8 cellular contexts compared by ENCODE assay signal in the genomic region with DNA sequence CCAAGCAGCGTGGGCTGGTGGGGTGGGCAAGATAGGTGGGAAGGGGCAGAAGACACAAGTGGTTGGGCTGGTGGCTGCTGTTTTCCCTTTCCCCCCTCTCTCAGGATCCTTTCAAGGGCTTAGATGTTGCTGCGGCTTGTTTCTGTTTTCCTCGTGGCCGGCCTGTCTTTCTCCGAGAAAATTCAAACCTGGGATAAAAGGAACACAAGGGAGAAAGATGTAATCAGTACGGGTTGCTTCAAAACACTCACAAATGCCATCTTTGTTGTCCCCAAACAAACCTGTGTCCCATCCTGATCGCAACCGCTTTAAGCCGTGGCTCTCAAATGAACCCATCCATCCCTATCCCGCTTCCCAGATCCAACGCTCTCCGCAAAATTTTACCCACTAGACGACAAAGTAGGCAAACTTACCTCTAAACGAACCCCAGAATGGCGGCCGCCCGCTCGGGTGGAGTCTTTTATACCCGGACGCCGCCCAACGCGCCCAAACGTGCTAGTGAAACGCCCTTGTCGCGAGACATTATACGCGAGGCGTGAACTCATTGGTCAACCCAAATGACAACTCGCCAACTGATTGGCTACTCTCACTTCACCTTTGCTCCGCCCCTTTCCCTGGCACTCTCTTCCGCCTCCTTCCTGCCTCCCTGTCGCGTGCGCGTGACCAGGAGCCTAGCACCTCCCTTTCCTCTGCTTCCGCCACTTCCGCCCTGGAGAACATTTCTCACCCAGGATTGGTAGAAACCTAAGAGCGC. TPM values are rescaled to one million over a fixed set of nuclear protein-coding genes. Genes with fewer than 3 reads are reported as not detected.
DNase-seq lines count a peak whose midpoint lies in the region; ATAC-seq and TF ChIP-seq lines count a peak whose summit lies in the region.

PPP1R10 (minus strand) TSS at position 433 of the 754 bp plus-strand sequence. CDS start 7,299 bp downstream, outside the sequence.

- peaks cover 43% of the 10 kb centered on the region for H3K4me1 ChIP-seq in CD8-positive, alpha-beta T cell (ENCODE audit: insufficient read depth, low read length)
- peaks cover 18% of the 10 kb centered on the region for H3K4me1 ChIP-seq in ectodermal cell (ENCODE audit: control insufficient read depth, insufficient read depth, low read length)
- H3K4me1 ChIP-seq in lower lobe of right lung, result peaks cover 37% of the 10 kb centered on the region

- H3K9me3 Mint-ChIP-seq in CD8-positive, alpha-beta T cell, result no peaks in the 10 kb centered on the region

- peak within 1 kb of the TSS; percentile 96 for H3K4me3 ChIP-seq in CD8-positive, alpha-beta T cell (ENCODE audit: low read depth, low read length)
- peak within 1 kb of the TSS; percentile 91 for H3K4me3 ChIP-seq in ectodermal cell (ENCODE audit: insufficient read depth, low read depth, low read length)
- H3K4me3 ChIP-seq in lower lobe of right lung, result peak within 1 kb of the TSS; percentile 83

- peak within 1 kb of the TSS; percentile 100 for H3K4me3 Mint-ChIP-seq in CD8-positive, alpha-beta T cell

- H3K9me3 ChIP-seq in CD8-positive, alpha-beta T cell (ENCODE audit: low read length), result no peaks in the 10 kb centered on the region
- H3K9me3 ChIP-seq in ectodermal cell (ENCODE audit: control insufficient read depth, low read length) (no peaks in the 10 kb centered on the region), lower lobe of right lung (no peaks in the 10 kb centered on the region)

- H3K27ac Mint-ChIP-seq in CD8-positive, alpha-beta T cell, result peak within 1 kb of the TSS; percentile 100

- peaks cover 45% of the 10 kb centered on the region for H3K4me1 Mint-ChIP-seq in CD8-positive, alpha-beta T cell (ENCODE audit: low read depth)

- no peaks in the 10 kb centered on the region for H3K27me3 Mint-ChIP-seq in CD8-positive, alpha-beta T cell (ENCODE audit: low read depth)

- no peak for TF ChIP-seq CTCF in CD8-positive, alpha-beta T cell (IDR thresholded peaks at IDR 0.05)
- no peak for TF ChIP-seq CTCF in lower lobe of right lung (IDR thresholded peaks at IDR 0.05)

- peak; percentile 95 to 100 (median 96) for DNase-seq in CD8-positive, alpha-beta T cell
- peak; percentile 100 for DNase-seq in HS-27A (ENCODE audit: low read depth)
- peak; percentile 93 for DNase-seq in NK-92 (lab: John Stamatoyannopoulos, UW; ENCODE audit: unreplicated experiment)
- peak; percentile 91 to 98 for DNase-seq in activated CD8-positive, alpha-beta memory T cell treated with anti-CD3 and anti-CD28 coated beads for 1 hour (ENCODE audit: extremely low read depth in 1 of 2, low read depth in 1 of 2)
- peak; percentile 98 for DNase-seq in lower lobe of right lung
- peak; percentile 95 to 99 (median 96) for DNase-seq in stimulated activated CD4-positive, alpha-beta T cell treated with anti-CD3 and anti-CD28 coated beads, TNF-alpha, amount 100 ng/mL, for 24 hours (ENCODE audit: low read depth in 3 of 3)

- H3K27me3 ChIP-seq in CD8-positive, alpha-beta T cell (ENCODE audit: insufficient read depth, low read length), result no peaks in the 10 kb centered on the region
- no peaks in the 10 kb centered on the region for H3K27me3 ChIP-seq in ectodermal cell (ENCODE audit: control insufficient read depth, insufficient read depth, low read length, poor library complexity, severe bottlenecking)
- H3K27me3 ChIP-seq in lower lobe of right lung (ENCODE audit: low read depth), result no peaks in the 10 kb centered on the region

- POLR2A ChIA-PET in CD8-positive, alpha-beta T cell (lab: Charles Lee), result interaction anchor here (0.7 to 3.3 kb wide), 26 partner anchors 12 to 1036 kb away, joined by 3 to 37 read pairs (median 6); partner anchors contain the start of genes ABCF1, ATAT1, BAG6 and C6orf136

- peak; percentile 76 for ATAC-seq in CD8-positive, alpha-beta T cell
- ATAC-seq in GM19467 (IDR thresholded peaks at IDR 0.05; ENCODE audit: unreplicated experiment), result peak; percentile 79
- ATAC-seq in lower lobe of right lung, result peak; percentile 91 to 96

- 0% methylated on average over 40 of the region's 40 CpGs for WGBS in ectodermal cell, 2 experiments

- CTCF ChIA-PET in CD8-positive, alpha-beta T cell (lab: Charles Lee), result interaction anchor here (1.5 to 2.8 kb wide), 4 partner anchors 10 to 133 kb away, joined by 5 to 17 read pairs (median 9); partner anchors contain the start of gene ATAT1

- intact Hi-C loops in CD8-positive, alpha-beta T cell (cut with DNase I, micrococcal nuclease), result loop anchor here (1.0 to 10.0 kb wide), 17 partner anchors 9 to 1560 kb away; partner anchors contain the start of genes ABCF1 (in 2 of the 2), GNL1 (in 2 of the 2), HLA-B (in 2 of the 2) and HLA-E (in 2 of the 2)
- intact Hi-C loops in lower lobe of right lung (cut with DNase I), result no loop called here

- H3K36me3 Mint-ChIP-seq in CD8-positive, alpha-beta T cell, result peaks cover 53% of the 10 kb centered on the region

- H3K27ac ChIP-seq in CD8-positive, alpha-beta T cell (ENCODE audit: low read depth, low read length), result peak within 1 kb of the TSS; percentile 100
- peak within 1 kb of the TSS; percentile 99 for H3K27ac ChIP-seq in ectodermal cell (ENCODE audit: insufficient read depth, low read depth, low read length, poor library complexity, severe bottlenecking)
- H3K27ac ChIP-seq in lower lobe of right lung, result peak within 1 kb of the TSS; percentile 94

- H3K36me3 ChIP-seq in CD8-positive, alpha-beta T cell (ENCODE audit: insufficient read depth, low read length), result peaks cover 18% of the 10 kb centered on the region
- H3K36me3 ChIP-seq in ectodermal cell (ENCODE audit: control insufficient read depth, insufficient read depth, low read length) (peaks cover 8% of the 10 kb centered on the region), lower lobe of right lung (peaks cover 40% of the 10 kb centered on the region)

RNA-seq across cellular contexts. Expression of gene PPP1R10, which starts in this region (rescaled TPM):
- 10 to 100 TPM; 85.5 to 95.4 TPM for total RNA-seq in CD8-positive, alpha-beta T cell
- 68.8 TPM for polyA plus RNA-seq in ectodermal cell (2013, experiment 1 of 4)
- polyA plus RNA-seq in ectodermal cell (2013, experiment 2 of 4), result 79.1 TPM
- 35.4 TPM for polyA plus RNA-seq in ectodermal cell (2013, experiment 3 of 4)
- 48.7 TPM for polyA plus RNA-seq in ectodermal cell (2013, experiment 4 of 4)
- total RNA-seq in lower lobe of right lung, result 68.8 TPM

Comparison
In these comparisons a context has a peak if more than half of its experiments do, and no peak if none do; other contexts are left out.
1. Peak in every context shown above with its lines: DNase-seq, ATAC-seq, H3K4me3 ChIP-seq and H3K27ac ChIP-seq.